ENCODE assay signal across 13 cellular contexts in genomic region chr11:68077617-68078592, GRCh38. TPM values are rescaled to one million over a fixed set of nuclear protein-coding genes. Genes with fewer than 3 reads are reported as not detected.
DNase-seq lines count a peak whose midpoint lies in the region; ATAC-seq, FAIRE-seq and TF ChIP-seq lines count a peak whose summit lies in the region.
"Had no signal": no experiment of that assay in that cellular context is flagged by ENCODE, and none has a peak within 500 bp of the region (broad histone marks: within the 10 kb centered on the region; RNA-seq: fewer than 3 reads in every experiment).

No MANE protein-coding gene starts in this region.

- H2BK12ac ChIP-seq in H1 (ENCODE audit: low read depth, low read length): no peak overlapping the region

- no peak overlapping the region for H3K23ac ChIP-seq in H1 (ENCODE audit: insufficient read length)

- H3K9ac ChIP-seq in H1 (replicated peaks in 1 of 4; ENCODE audit: extremely low read depth in 1 of 4, low read depth in 3 of 4, low read length in 3 of 4): no peak overlapping the region

- no peak overlapping the region for H3K4me2 ChIP-seq in H1 (ENCODE audit: insufficient read depth in 1 of 2, low read depth in 2 of 2, low read length in 2 of 2)
- no peak overlapping the region for H3K4me2 ChIP-seq in osteoblast (ENCODE audit: insufficient read depth, low read length)

- CTCF ChIA-PET in H1 (lab: Charles Lee; ENCODE audit: partially characterized antibody): interaction anchor here (0.6 to 1.3 kb wide), 4 partner anchors 128 to 335 kb away, joined by 3 read pairs; no protein-coding TSS in a partner anchor

- H2BK5ac ChIP-seq in H1 (ENCODE audit: low read depth, low read length): no peak overlapping the region; the same call in 1 of the 2 replicates

- no peak overlapping the region for H2BK20ac ChIP-seq in H1 (ENCODE audit: low read length)

- H2BK120ac ChIP-seq in H1 (replicated peaks; ENCODE audit: low read depth, low read length): no peak overlapping the region

- H3K79me1 ChIP-seq in H1 (ENCODE audit: low read depth, low read length): peaks cover 23% of the 10 kb centered on the region

- no peak overlapping the region for H2AK5ac ChIP-seq in H1 (ENCODE audit: low read depth, low read length)

- H3K4me3 ChIP-seq in H1 (ENCODE audit: extremely low read depth in 1 of 4, insufficient read depth in 2 of 4, low read depth in 3 of 4, low read length in 4 of 4) (no peak overlapping the region), H7 (ENCODE audit: insufficient read depth, low read depth, low read length) (no peak overlapping the region), osteoblast (ENCODE audit: insufficient read depth, low read length) (no peak overlapping the region)
- H3K4me3 ChIP-seq: dorsolateral prefrontal cortex, gastroesophageal sphincter had no signal

- H4K91ac ChIP-seq in H1 (replicated peaks; ENCODE audit: insufficient read length, low read length): no peak overlapping the region

- H3K9me3 Mint-ChIP-seq in stimulated activated naive B cell treated with anti-CD40 and anti-IgM and Interleukin-4, amounts not matched to agents 10 μg/mL and 1 μg/mL and 100 μg/mL, for 72 hours: no peaks in the 10 kb centered on the region

- peak; percentile 67 for ATAC-seq in GM18867 (IDR thresholded peaks at IDR 0.05; ENCODE audit: unreplicated experiment)
- peak; percentile 62 for ATAC-seq in HG03139 (IDR thresholded peaks at IDR 0.05; ENCODE audit: unreplicated experiment)
- peak; percentile 82 to 84 for ATAC-seq in stimulated activated naive B cell treated with anti-CD40 and anti-IgM and Interleukin-4, amounts not matched to agents 10 μg/mL and 1 μg/mL and 100 μg/mL, for 72 hours (replicated peaks)
- ATAC-seq: gastroesophageal sphincter had no signal

- POLR2A ChIA-PET in H1 (lab: Charles Lee; ENCODE audit: partially characterized antibody): interaction anchor here (0.7 to 2.4 kb wide), 4 partner anchors 9 to 41 kb away, joined by 3 to 9 read pairs (median 5); no protein-coding TSS in a partner anchor

- H3K27ac Mint-ChIP-seq in stimulated activated naive B cell treated with anti-CD40 and anti-IgM and Interleukin-4, amounts not matched to agents 10 μg/mL and 1 μg/mL and 100 μg/mL, for 72 hours: no peak overlapping the region

- H3K79me2 ChIP-seq in H1 (ENCODE audit: control insufficient read depth in 1 of 2, insufficient read depth in 2 of 2, low read length in 2 of 2) (peaks cover 3 to 55% of the 10 kb centered on the region in 2 experiments), osteoblast (ENCODE audit: insufficient read depth, low read length) (no peaks in the 10 kb centered on the region)

- no peak overlapping the region for H2AFZ ChIP-seq in H1 (ENCODE audit: low read length)
- H2AFZ ChIP-seq in osteoblast (ENCODE audit: low read length): no peak overlapping the region

- no peak for FAIRE-seq in H1 (lab: Jason Lieb, UNC)

- H3K4ac ChIP-seq in H1 (replicated peaks; ENCODE audit: insufficient read length, low read depth, low read length): no peak overlapping the region

- H3K36me3 ChIP-seq in H1 (ENCODE audit: control insufficient read depth in 2 of 4, insufficient read depth in 4 of 4, low read length in 3 of 4) (peaks cover 14 to 57% (median 30%) of the 10 kb centered on the region in 4 experiments), H7 (replicated peaks; ENCODE audit: control insufficient read depth, insufficient read depth, low read length) (peaks cover 30% of the 10 kb centered on the region), osteoblast (ENCODE audit: insufficient read depth, low read length) (peaks cover 4% of the 10 kb centered on the region)

- H3K27me3 ChIP-seq in H1 (replicated peaks in 1 of 4; ENCODE audit: control insufficient read depth in 3 of 4, extremely low read depth in 1 of 4, insufficient read depth in 3 of 4, low read length in 3 of 4) (no peaks in the 10 kb centered on the region), H7 (ENCODE audit: control insufficient read depth, insufficient read depth, low read length) (no peaks in the 10 kb centered on the region), osteoblast (ENCODE audit: insufficient read depth, low read length) (no peaks in the 10 kb centered on the region)
- H3K27me3 ChIP-seq: dorsolateral prefrontal cortex, gastroesophageal sphincter had no signal

- TF ChIP-seq CTCF in H1 (IDR thresholded peaks at IDR 0.05; ENCODE audit: control extremely low read depth in 1 of 3, insufficient read depth in 1 of 3, low read depth in 1 of 3, low read length in 3 of 3) (no peak), osteoblast (IDR thresholded peaks at IDR 0.05; ENCODE audit: extremely low read depth, low read depth, low read length) (no peak)

- H3K9me3 ChIP-seq in H1 (ENCODE audit: insufficient read depth in 2 of 2, low read depth in 1 of 2, low read length in 1 of 2) (no peaks in the 10 kb centered on the region), osteoblast (ENCODE audit: low read depth, low read length) (no peaks in the 10 kb centered on the region)
- H3K9me3 ChIP-seq: gastroesophageal sphincter had no signal

- no peak overlapping the region for H3K4me3 Mint-ChIP-seq in stimulated activated naive B cell treated with anti-CD40 and anti-IgM and Interleukin-4, amounts not matched to agents 10 μg/mL and 1 μg/mL and 100 μg/mL, for 72 hours

- no peak overlapping the region for H3K18ac ChIP-seq in H1 (ENCODE audit: extremely low read depth, low read length)

- no peaks in the 10 kb centered on the region for H3K27me3 Mint-ChIP-seq in stimulated activated naive B cell treated with anti-CD40 and anti-IgM and Interleukin-4, amounts not matched to agents 10 μg/mL and 1 μg/mL and 100 μg/mL, for 72 hours

- H3K4me1 Mint-ChIP-seq in stimulated activated naive B cell treated with anti-CD40 and anti-IgM and Interleukin-4, amounts not matched to agents 10 μg/mL and 1 μg/mL and 100 μg/mL, for 72 hours: peaks cover 13 to 14% of the 10 kb centered on the region in 2 donors

- no peak for TF ChIP-seq EP300 in H1 (IDR thresholded peaks at IDR 0.05; ENCODE audit: borderline replicate concordance in 1 of 2, low read depth in 2 of 2, low read length in 2 of 2)

- no peak overlapping the region for H3K56ac ChIP-seq in H1 (replicated peaks; ENCODE audit: insufficient read length, low read depth, low read length)

- TF ChIP-seq POLR2A in H1 (IDR thresholded peaks at IDR 0.05; ENCODE audit: control extremely low read depth in 1 of 2, low read depth in 2 of 2, low read length in 2 of 2): no peak

- H4K20me1 ChIP-seq in H1 (replicated peaks in 1 of 2; ENCODE audit: control insufficient read depth in 1 of 2, insufficient read depth in 2 of 2, low read length in 2 of 2) (peaks cover 5 to 19% of the 10 kb centered on the region in 2 experiments), osteoblast (ENCODE audit: insufficient read depth, low read length) (peaks cover 3% of the 10 kb centered on the region)

- peak overlapping the region; percentile 53; the same call in 1 of the 2 replicates for H4K8ac ChIP-seq in H1 (ENCODE audit: extremely low read depth, insufficient read depth, low read length)

- 0 out of 4 replicates have a peak, but pooled peaks of 1 of the 2 experiments have one; percentile 1 for TF ChIP-seq RAD21 in H1 (IDR thresholded peaks at IDR 0.05 in 1 of 2, conservative IDR thresholded peaks at IDR 0.05 in 1 of 2; ENCODE audit: low read depth in 2 of 2, low read length in 2 of 2)

- DNase-seq in H1 (ENCODE audit: low read depth in 1 of 2, low spot score in 2 of 2) (no peak), germinal center (ENCODE audit: low spot score) (no peak), H7 (no peak), osteoblast (ENCODE audit: insufficient read length, low spot score, missing footprints) (no peak)
- DNase-seq in stimulated activated naive B cell treated with anti-CD40 and anti-IgM and Interleukin-4, amounts not matched to agents 10 μg/mL and 1 μg/mL and 100 μg/mL, for 72 hours: peak; percentile 17
- DNase-seq: dorsolateral prefrontal cortex; kidney glomerular epithelial cell; NCI-H187; OCI-M1; stimulated activated naive CD4-positive, alpha-beta T cell had no signal

- no peak overlapping the region for H3K27ac ChIP-seq in H1 (ENCODE audit: low read depth, low read length)
- no peak overlapping the region for H3K27ac ChIP-seq in osteoblast (ENCODE audit: low read depth, low read length)
- H3K27ac ChIP-seq: gastroesophageal sphincter had no signal

- H3K4me1 ChIP-seq in H1 (replicated peaks in 1 of 4; ENCODE audit: control insufficient read depth in 3 of 4, insufficient read depth in 4 of 4, low read length in 3 of 4) (no peaks in the 10 kb centered on the region), osteoblast (ENCODE audit: insufficient read depth, low read length) (no peaks in the 10 kb centered on the region)

- no peak overlapping the region for H3K14ac ChIP-seq in H1 (ENCODE audit: insufficient read length)

- WGBS in H1 (ENCODE audit: extremely low coverage in 1 of 2, insufficient coverage in 1 of 2, insufficient read length in 1 of 2, insufficient replicate concordance in 2 of 2, low coverage in 1 of 2, low lambda C conversion rate in 2 of 2, missing lambda C conversion rate in 1 of 2), 2 experiments: 92% methylated on average over 8 of the region's 8 CpGs; no CpG with 5 or more reads in 1 of the 2 experiments

- H3K23me2 ChIP-seq in H1 (ENCODE audit: low read depth, low read length): no peaks in the 10 kb centered on the region

- H4K5ac ChIP-seq in H1 (ENCODE audit: insufficient read length, low read depth, low read length): no peak overlapping the region

- H3K36me3 Mint-ChIP-seq in stimulated activated naive B cell treated with anti-CD40 and anti-IgM and Interleukin-4, amounts not matched to agents 10 μg/mL and 1 μg/mL and 100 μg/mL, for 72 hours: peaks cover 33 to 49% of the 10 kb centered on the region in 2 donors

- H2BK15ac ChIP-seq in H1 (ENCODE audit: low read length): no peak overlapping the region

RNA-seq across cellular contexts. Expression of gene TCIRG1, which starts 39.1 kb away (rescaled TPM):
- 25.3 and 25.7 TPM in 2 replicates for total RNA-seq in H1 (2021; fragmentation: NEBNext Ultra II Directional; extraction: Animal tissue kit (Norgen Biotek cat#: 25700))
- 39.6 and 50.2 TPM in 2 replicates for polyA plus RNA-seq in H1 (2011; rRNA removed)
- polyA plus RNA-seq in H1 (2011; cell fraction: cytosol; rRNA removed): 35.8 TPM
- 287 TPM for polyA plus RNA-seq in H1 (2011; cell fraction: nucleus; rRNA removed)
- 12.7 to 29.5 TPM (median 24.4 TPM) in 4 replicates for polyA plus RNA-seq in H1 (2012, experiment 1 of 2)
- polyA plus RNA-seq in H1 (2012, experiment 2 of 2): 16.1 TPM
- 25.3 TPM for polyA plus RNA-seq in H1 (2013, experiment 1 of 2)
- 21.2 TPM for polyA plus RNA-seq in H1 (2013, experiment 2 of 2)
- 10.0 and 11.3 TPM in 2 replicates for polyA minus RNA-seq in H1 (2011; rRNA and poly(A)+ RNA removed)
- polyA minus RNA-seq in H1 (2011; cell fraction: cytosol; rRNA and poly(A)+ RNA removed): 15.0 TPM
- polyA minus RNA-seq in H1 (2011; cell fraction: nucleus; rRNA and poly(A)+ RNA removed): 43.9 TPM
- total RNA-seq in H7 (2014; rRNA removed; shearing (Covaris generic)): 44.7 and 62.9 TPM in 2 replicates
- 85.4 and 87.5 TPM in 2 replicates for total RNA-seq in osteoblast

RNA-seq across cellular contexts. Expression of gene CHKA, which starts 43.3 kb away (rescaled TPM):
- 86.6 and 88.6 TPM in 2 replicates for total RNA-seq in H1 (2021; fragmentation: NEBNext Ultra II Directional; extraction: Animal tissue kit (Norgen Biotek cat#: 25700))
- polyA plus RNA-seq in H1 (2011; rRNA removed): 56.1 and 61.2 TPM in 2 replicates
- 62.7 TPM for polyA plus RNA-seq in H1 (2011; cell fraction: cytosol; rRNA removed)
- polyA plus RNA-seq in H1 (2011; cell fraction: nucleus; rRNA removed): 96.7 TPM
- polyA plus RNA-seq in H1 (2012, experiment 1 of 2): 56.0 to 72.8 TPM (median 59.6 TPM) in 4 replicates
- polyA plus RNA-seq in H1 (2012, experiment 2 of 2): 46.0 TPM
- 42.8 TPM for polyA plus RNA-seq in H1 (2013, experiment 1 of 2)
- polyA plus RNA-seq in H1 (2013, experiment 2 of 2): 38.7 TPM
- polyA minus RNA-seq in H1 (2011; rRNA and poly(A)+ RNA removed): 65.2 and 77.4 TPM in 2 replicates
- polyA minus RNA-seq in H1 (2011; cell fraction: cytosol; rRNA and poly(A)+ RNA removed): 39.8 TPM
- 69.2 TPM for polyA minus RNA-seq in H1 (2011; cell fraction: nucleus; rRNA and poly(A)+ RNA removed)
- total RNA-seq in H7 (2014; rRNA removed; shearing (Covaris generic)): 28.4 and 36.1 TPM in 2 replicates
- 26.5 and 29.0 TPM in 2 replicates for total RNA-seq in osteoblast

RNA-seq across cellular contexts. Expression of gene NDUFS8, which starts 47.4 kb away (rescaled TPM):
- total RNA-seq in H1 (2021; fragmentation: NEBNext Ultra II Directional; extraction: Animal tissue kit (Norgen Biotek cat#: 25700)): 182 and 199 TPM in 2 replicates
- 291 and 406 TPM in 2 replicates for polyA plus RNA-seq in H1 (2011; rRNA removed)
- polyA plus RNA-seq in H1 (2011; cell fraction: cytosol; rRNA removed): 222 TPM
- 253 TPM for polyA plus RNA-seq in H1 (2011; cell fraction: nucleus; rRNA removed)
- polyA plus RNA-seq in H1 (2012, experiment 1 of 2): 92.1 to 255 TPM (median 248 TPM) in 4 replicates
- 348 TPM for polyA plus RNA-seq in H1 (2012, experiment 2 of 2)
- polyA plus RNA-seq in H1 (2013, experiment 1 of 2): 130 TPM
- 128 TPM for polyA plus RNA-seq in H1 (2013, experiment 2 of 2)
- polyA minus RNA-seq in H1 (2011; rRNA and poly(A)+ RNA removed): 69.8 and 77.8 TPM in 2 replicates
- polyA minus RNA-seq in H1 (2011; cell fraction: cytosol; rRNA and poly(A)+ RNA removed): 133 TPM
- 92.8 TPM for polyA minus RNA-seq in H1 (2011; cell fraction: nucleus; rRNA and poly(A)+ RNA removed)
- 277 and 299 TPM in 2 replicates for total RNA-seq in H7 (2014; rRNA removed; shearing (Covaris generic))
- total RNA-seq in osteoblast: 60.7 and 73.1 TPM in 2 replicates
